ENCODE assay signal across 15 cellular contexts in the genomic region with DNA sequence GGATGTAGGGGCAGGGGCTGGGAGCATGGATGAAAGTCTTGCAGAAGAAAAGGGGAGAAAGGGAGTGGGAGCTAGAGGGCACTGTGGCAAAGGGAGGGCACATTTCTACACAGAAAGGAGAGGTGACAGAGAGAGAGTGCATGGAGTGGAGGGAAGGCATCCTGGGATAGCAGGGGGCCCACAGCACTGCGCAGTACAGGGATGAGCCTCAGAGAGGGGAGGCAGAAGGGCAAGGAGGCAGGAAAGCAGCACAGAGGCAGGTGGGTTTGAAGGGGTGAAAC. TPM values are rescaled to one million over a fixed set of nuclear protein-coding genes. Genes with fewer than 3 reads are reported as not detected.
A peak's percentile ranks its signal among the peaks of the same experiment; 100 is the strongest.
DNase-seq lines count a peak whose midpoint lies in the region; ATAC-seq and TF ChIP-seq lines count a peak whose summit lies in the region.
"Had no signal": no experiment of that assay in that cellular context is flagged by ENCODE, and none has a peak within 500 bp of the region (broad histone marks: within the 10 kb centered on the region; RNA-seq: fewer than 3 reads in every experiment).

No MANE protein-coding gene starts in this region.

- H3K9me3 ChIP-seq in lower lobe of right lung = no peaks in the 10 kb centered on the region
- H3K9me3 ChIP-seq: testis had no signal

- peaks cover 12% of the 10 kb centered on the region for H3K36me3 Mint-ChIP-seq in T-helper 1 cell treated with Interleukin-12 subunit alpha and Interleukin-12 subunit beta and Interleukin-4 antibody, amounts not matched to agents 30 μg/mL and 1 μg/mL, for 36 hours (ENCODE audit: low read depth)
- H3K36me3 Mint-ChIP-seq in activated T-helper 1 cell treated with anti-CD3 and anti-CD28 coated beads, Interleukin-12 subunit alpha, Interleukin-12 subunit beta, Interleukin-2, Interleukin-4 antibody, amounts not matched to agents 30 ng/mL and 10 ng/mL and 1 ng/mL, durations not matched to agents 14 hours and 24 hours and 36 hours (ENCODE audit: low read depth) = peaks cover 3% of the 10 kb centered on the region
- H3K36me3 Mint-ChIP-seq in stimulated activated naive B cell treated with anti-CD40 and anti-IgM and Interleukin-4, amounts not matched to agents 10 μg/mL and 1 μg/mL and 100 μg/mL, for 72 hours = peaks cover 27 to 43% of the 10 kb centered on the region in 2 donors

- no peaks in the 10 kb centered on the region for H3K27me3 Mint-ChIP-seq in T-helper 1 cell treated with Interleukin-12 subunit alpha and Interleukin-12 subunit beta and Interleukin-4 antibody, amounts not matched to agents 30 μg/mL and 1 μg/mL, for 36 hours (ENCODE audit: low read depth)
- H3K27me3 Mint-ChIP-seq in activated T-helper 1 cell treated with anti-CD3 and anti-CD28 coated beads, Interleukin-12 subunit alpha, Interleukin-12 subunit beta, Interleukin-2, Interleukin-4 antibody, amounts not matched to agents 30 ng/mL and 10 ng/mL and 1 ng/mL, durations not matched to agents 14 hours and 24 hours and 36 hours (ENCODE audit: insufficient read depth) = no peaks in the 10 kb centered on the region
- no peaks in the 10 kb centered on the region for H3K27me3 Mint-ChIP-seq in stimulated activated naive B cell treated with anti-CD40 and anti-IgM and Interleukin-4, amounts not matched to agents 10 μg/mL and 1 μg/mL and 100 μg/mL, for 72 hours
- H3K27me3 Mint-ChIP-seq: activated T-cell treated with anti-CD3 and anti-CD28 coated beads, Interleukin-2, amount 50 U/mL, for 24 hours had no signal

- no peaks in the 10 kb centered on the region for H3K36me3 ChIP-seq in lower lobe of right lung

- TF ChIP-seq CTCF in lower lobe of right lung (IDR thresholded peaks at IDR 0.05) = no peak

- intact Hi-C loops in activated T-helper 1 cell treated with anti-CD3 and anti-CD28 coated beads, Interleukin-12 subunit alpha, Interleukin-12 subunit beta, Interleukin-2, Interleukin-4 antibody, amounts not matched to agents 30 ng/mL and 10 ng/mL and 1 ng/mL, durations not matched to agents 14 hours and 24 hours and 36 hours (cut with micrococcal nuclease) = no loop called here
- intact Hi-C loops in lower lobe of right lung (cut with DNase I) = no loop called here

- no peaks in the 10 kb centered on the region for H3K9me3 Mint-ChIP-seq in T-helper 1 cell treated with Interleukin-12 subunit alpha and Interleukin-12 subunit beta and Interleukin-4 antibody, amounts not matched to agents 30 μg/mL and 1 μg/mL, for 36 hours
- no peaks in the 10 kb centered on the region for H3K9me3 Mint-ChIP-seq in activated T-helper 1 cell treated with anti-CD3 and anti-CD28 coated beads, Interleukin-12 subunit alpha, Interleukin-12 subunit beta, Interleukin-2, Interleukin-4 antibody, amounts not matched to agents 30 ng/mL and 10 ng/mL and 1 ng/mL, durations not matched to agents 14 hours and 24 hours and 36 hours
- no peaks in the 10 kb centered on the region for H3K9me3 Mint-ChIP-seq in stimulated activated naive B cell treated with anti-CD40 and anti-IgM and Interleukin-4, amounts not matched to agents 10 μg/mL and 1 μg/mL and 100 μg/mL, for 72 hours
- H3K9me3 Mint-ChIP-seq: activated T-cell treated with anti-CD3 and anti-CD28 coated beads, Interleukin-2, amount 50 U/mL, for 24 hours had no signal

- peak overlapping the region; percentile 44 for H3K27ac Mint-ChIP-seq in T-helper 1 cell treated with Interleukin-12 subunit alpha and Interleukin-12 subunit beta and Interleukin-4 antibody, amounts not matched to agents 30 μg/mL and 1 μg/mL, for 36 hours
- H3K27ac Mint-ChIP-seq in activated T-helper 1 cell treated with anti-CD3 and anti-CD28 coated beads, Interleukin-12 subunit alpha, Interleukin-12 subunit beta, Interleukin-2, Interleukin-4 antibody, amounts not matched to agents 30 ng/mL and 10 ng/mL and 1 ng/mL, durations not matched to agents 14 hours and 24 hours and 36 hours = peak overlapping the region; percentile 24
- peak overlapping the region; percentile 83 for H3K27ac Mint-ChIP-seq in stimulated activated naive B cell treated with anti-CD40 and anti-IgM and Interleukin-4, amounts not matched to agents 10 μg/mL and 1 μg/mL and 100 μg/mL, for 72 hours
- H3K27ac Mint-ChIP-seq: activated T-cell treated with anti-CD3 and anti-CD28 coated beads, Interleukin-2, amount 50 U/mL, for 24 hours had no signal

- DNase-seq in T-helper 1 cell (no peak), lower lobe of right lung (no peak), NCI-H128 (lab: John Stamatoyannopoulos, UW; ENCODE audit: unreplicated experiment) (no peak), NCI-H2029 treated with DMSO at 0.1 percent for 48 hours (lab: John Stamatoyannopoulos, UW) (no peak), superior temporal gyrus (ENCODE audit: extremely low spot score) (no peak)
- no peak for DNase-seq in activated T-helper 1 cell treated with anti-CD3 and anti-CD28 coated beads, Interleukin-12 subunit alpha, Interleukin-12 subunit beta, Interleukin-2, Interleukin-4 antibody, amounts not matched to agents 30 ng/mL and 10 ng/mL and 1 ng/mL, durations not matched to agents 14 hours and 24 hours and 36 hours (ENCODE audit: low spot score)
- DNase-seq in stimulated activated naive B cell treated with anti-CD40 and anti-IgM and Interleukin-4, amounts not matched to agents 10 μg/mL and 1 μg/mL and 100 μg/mL, for 72 hours = no peak
- DNase-seq: activated T-cell treated with anti-CD3 and anti-CD28 coated beads, Interleukin-2, amount 50 U/mL, for 24 hours; KG1; NCI-H1105 treated with DMSO at 0.1 percent for 48 hours; posterior cingulate gyrus; T-helper 9 cell; testis had no signal

- ATAC-seq in lower lobe of right lung = no peak
- ATAC-seq in stimulated activated naive B cell treated with anti-CD40 and anti-IgM and Interleukin-4, amounts not matched to agents 10 μg/mL and 1 μg/mL and 100 μg/mL, for 72 hours (replicated peaks) = no peak

- H3K27ac ChIP-seq in lower lobe of right lung = peak overlapping the region; percentile 87
- H3K27ac ChIP-seq: 22Rv1, testis had no signal

- H3K4me1 Mint-ChIP-seq in T-helper 1 cell treated with Interleukin-12 subunit alpha and Interleukin-12 subunit beta and Interleukin-4 antibody, amounts not matched to agents 30 μg/mL and 1 μg/mL, for 36 hours (ENCODE audit: low read depth) = peaks cover 52% of the 10 kb centered on the region
- peaks cover 56% of the 10 kb centered on the region for H3K4me1 Mint-ChIP-seq in activated T-helper 1 cell treated with anti-CD3 and anti-CD28 coated beads, Interleukin-12 subunit alpha, Interleukin-12 subunit beta, Interleukin-2, Interleukin-4 antibody, amounts not matched to agents 30 ng/mL and 10 ng/mL and 1 ng/mL, durations not matched to agents 14 hours and 24 hours and 36 hours (ENCODE audit: low read depth)
- H3K4me1 Mint-ChIP-seq in stimulated activated naive B cell treated with anti-CD40 and anti-IgM and Interleukin-4, amounts not matched to agents 10 μg/mL and 1 μg/mL and 100 μg/mL, for 72 hours = peaks cover 59 to 86% of the 10 kb centered on the region in 2 donors

- H3K4me3 Mint-ChIP-seq in T-helper 1 cell treated with Interleukin-12 subunit alpha and Interleukin-12 subunit beta and Interleukin-4 antibody, amounts not matched to agents 30 μg/mL and 1 μg/mL, for 36 hours = no peak overlapping the region
- H3K4me3 Mint-ChIP-seq in activated T-helper 1 cell treated with anti-CD3 and anti-CD28 coated beads, Interleukin-12 subunit alpha, Interleukin-12 subunit beta, Interleukin-2, Interleukin-4 antibody, amounts not matched to agents 30 ng/mL and 10 ng/mL and 1 ng/mL, durations not matched to agents 14 hours and 24 hours and 36 hours = no peak overlapping the region
- peak overlapping the region in 1 of 2 donors; percentile 10 for H3K4me3 Mint-ChIP-seq in stimulated activated naive B cell treated with anti-CD40 and anti-IgM and Interleukin-4, amounts not matched to agents 10 μg/mL and 1 μg/mL and 100 μg/mL, for 72 hours
- H3K4me3 Mint-ChIP-seq: activated T-cell treated with anti-CD3 and anti-CD28 coated beads, Interleukin-2, amount 50 U/mL, for 24 hours had no signal

- no peaks in the 10 kb centered on the region for H3K27me3 ChIP-seq in lower lobe of right lung (ENCODE audit: low read depth)
- H3K27me3 ChIP-seq: testis had no signal

- H3K4me3 ChIP-seq in lower lobe of right lung = no peak overlapping the region
- H3K4me3 ChIP-seq: testis had no signal

- H3K4me1 ChIP-seq in lower lobe of right lung = peaks cover 94% of the 10 kb centered on the region

RNA-seq across cellular contexts. Expression of a gene that starts 5.4 kb away (rescaled TPM):
- 10.6 and 11.6 TPM in 2 replicates for total RNA-seq in activated T-helper 1 cell treated with anti-CD3 and anti-CD28 coated beads, Interleukin-12 subunit alpha, Interleukin-12 subunit beta, Interleukin-2, Interleukin-4 antibody, amounts not matched to agents 30 ng/mL and 10 ng/mL and 1 ng/mL, durations not matched to agents 14 hours and 24 hours and 36 hours
- total RNA-seq in lower lobe of right lung = 16.3 TPM

RNA-seq across cellular contexts. Expression of a gene that starts 7.8 kb away (rescaled TPM):
- total RNA-seq in activated T-helper 1 cell treated with anti-CD3 and anti-CD28 coated beads, Interleukin-12 subunit alpha, Interleukin-12 subunit beta, Interleukin-2, Interleukin-4 antibody, amounts not matched to agents 30 ng/mL and 10 ng/mL and 1 ng/mL, durations not matched to agents 14 hours and 24 hours and 36 hours = 62.0 and 63.6 TPM in 2 replicates
- 79.4 TPM for total RNA-seq in lower lobe of right lung

Comparison
In these comparisons a context has a peak if more than half of its experiments do, and no peak if none do; other contexts are left out.
1. H3K27ac Mint-ChIP-seq: peak in every context shown above with its lines; median percentile 83 in stimulated activated naive B cell treated with anti-CD40 and anti-IgM and Interleukin-4, amounts not matched to agents 10 μg/mL and 1 μg/mL and 100 μg/mL, for 72 hours; 44 in T-helper 1 cell treated with Interleukin-12 subunit alpha and Interleukin-12 subunit beta and Interleukin-4 antibody, amounts not matched to agents 30 μg/mL and 1 μg/mL, for 36 hours; 24 in activated T-helper 1 cell treated with anti-CD3 and anti-CD28 coated beads, Interleukin-12 subunit alpha, Interleukin-12 subunit beta, Interleukin-2, Interleukin-4 antibody, amounts not matched to agents 30 ng/mL and 10 ng/mL and 1 ng/mL, durations not matched to agents 14 hours and 24 hours and 36 hours.